ENCODE assay signal across 8 cellular contexts in the genomic region with DNA sequence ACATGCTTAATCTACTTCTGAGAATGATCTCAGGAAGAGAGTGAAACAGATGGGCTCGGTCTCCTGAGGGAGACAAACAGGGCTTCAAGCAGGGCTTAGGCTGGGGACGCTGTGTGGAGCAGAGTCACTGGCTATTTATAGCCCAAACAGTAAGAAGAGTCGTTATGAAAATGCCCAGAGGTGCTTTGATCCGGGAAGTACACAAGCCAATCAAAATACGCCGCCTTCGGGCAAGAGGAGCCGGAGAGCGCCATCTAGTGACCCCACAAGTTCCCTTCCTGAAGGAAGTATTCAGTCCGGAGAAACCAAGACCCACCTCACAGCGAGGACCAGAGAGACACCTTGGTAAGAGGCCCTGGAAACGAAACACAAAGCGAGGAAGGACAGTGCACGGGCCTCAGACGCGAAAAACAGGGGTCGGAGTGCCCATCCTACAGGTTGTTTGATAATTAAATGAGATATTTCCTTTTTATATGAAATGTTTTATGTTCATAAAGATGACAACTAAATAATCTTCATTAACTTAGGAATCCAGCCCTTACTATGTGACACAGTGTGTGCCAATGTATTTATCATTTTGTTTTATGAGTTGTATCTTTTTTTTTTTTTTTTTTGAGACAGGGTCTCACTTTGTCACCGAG. TPM values are rescaled to one million over a fixed set of nuclear protein-coding genes. Genes with fewer than 3 reads are reported as not detected.
A peak's percentile ranks its signal among the peaks of the same experiment; 100 is the strongest.
DNase-seq lines count a peak whose midpoint lies in the region; TF ChIP-seq lines count a peak whose summit lies in the region.

No MANE protein-coding gene starts in this region.

- H3K4me3 Mint-ChIP-seq in activated T-helper 2 cell treated with anti-CD3 and anti-CD28 coated beads, Interferon-gamma antibody, Interleukin-2, Interleukin-4, amounts not matched to agents 10 μg/mL and 5 μg/mL and 100 μg/mL, durations not matched to agents 14 hours and 24 hours and 36 hours (ENCODE audit: low read depth), result no peak overlapping the region

- no peaks in the 10 kb centered on the region for H3K79me2 ChIP-seq in MM.1S (ENCODE audit: low read length)

- DNase-seq in GDM1 (lab: John Stamatoyannopoulos, UW) (peak; percentile 87), HCEC 1CT (peak; percentile 97), MM.1S (peak; percentile 98), foreskin fibroblast (peak; percentile 88 to 96), occipital lobe (lab: John Stamatoyannopoulos, UW) (peak; percentile 57), substantia nigra (lab: John Stamatoyannopoulos, UW) (peak in 44 of 49 donors; percentile 2 to 89 (median 56))
- peak; percentile 71 for DNase-seq in activated T-helper 2 cell treated with anti-CD3 and anti-CD28 coated beads, Interferon-gamma antibody, Interleukin-2, Interleukin-4, amounts not matched to agents 10 μg/mL and 5 μg/mL and 100 μg/mL, durations not matched to agents 14 hours and 24 hours and 36 hours (ENCODE audit: low spot score)

- peak overlapping the region; percentile 75 for H2AFZ ChIP-seq in MM.1S (ENCODE audit: low read length)

- intact Hi-C loops in activated T-helper 2 cell treated with anti-CD3 and anti-CD28 coated beads, Interferon-gamma antibody, Interleukin-2, Interleukin-4, amounts not matched to agents 10 μg/mL and 5 μg/mL and 100 μg/mL, durations not matched to agents 14 hours and 24 hours and 36 hours (cut with micrococcal nuclease), result loop anchor here (1.0 to 2.0 kb wide), 3 partner anchors 26 to 202 kb away; a partner anchor contains a TSS

- H3K27me3 ChIP-seq in MM.1S (replicated peaks; ENCODE audit: insufficient read depth, low read length), result no peaks in the 10 kb centered on the region

- H3K27ac ChIP-seq in MM.1S (ENCODE audit: low read length) (peak overlapping the region; percentile 40; the same call in 1 of the 2 replicates), substantia nigra (ENCODE audit: low read depth, low read length, poor library complexity, severe bottlenecking) (no peak overlapping the region)

- H3K9me2 ChIP-seq in MM.1S (replicated peaks; ENCODE audit: insufficient read depth, low read length), result no peaks in the 10 kb centered on the region

- TF ChIP-seq CTCF in MM.1S (IDR thresholded peaks at IDR 0.05; ENCODE audit: low read length), result peak; percentile 89
- peak; percentile 93 for TF ChIP-seq CTCF in foreskin fibroblast (IDR thresholded peaks at IDR 0.05; ENCODE audit: low read depth, low read length)

- H3K36me3 Mint-ChIP-seq in activated T-helper 2 cell treated with anti-CD3 and anti-CD28 coated beads, Interferon-gamma antibody, Interleukin-2, Interleukin-4, amounts not matched to agents 10 μg/mL and 5 μg/mL and 100 μg/mL, durations not matched to agents 14 hours and 24 hours and 36 hours (ENCODE audit: low read depth), result no peaks in the 10 kb centered on the region

- H3F3A ChIP-seq in MM.1S (ENCODE audit: insufficient read depth, low read length), result no peaks in the 10 kb centered on the region

- H4K20me1 ChIP-seq in MM.1S (ENCODE audit: insufficient read depth, low read length), result no peaks in the 10 kb centered on the region

- no peak overlapping the region for H3K27ac Mint-ChIP-seq in activated T-helper 2 cell treated with anti-CD3 and anti-CD28 coated beads, Interferon-gamma antibody, Interleukin-2, Interleukin-4, amounts not matched to agents 10 μg/mL and 5 μg/mL and 100 μg/mL, durations not matched to agents 14 hours and 24 hours and 36 hours

- peaks cover 5% of the 10 kb centered on the region for H3K27me3 Mint-ChIP-seq in activated T-helper 2 cell treated with anti-CD3 and anti-CD28 coated beads, Interferon-gamma antibody, Interleukin-2, Interleukin-4, amounts not matched to agents 10 μg/mL and 5 μg/mL and 100 μg/mL, durations not matched to agents 14 hours and 24 hours and 36 hours (ENCODE audit: low read depth)

- H3K9ac ChIP-seq in MM.1S (ENCODE audit: low read length), result peak overlapping the region; percentile 36; the same call in 1 of the 2 replicates

- peaks cover 6% of the 10 kb centered on the region; the same call in 1 of the 2 replicates for H3K4me1 ChIP-seq in MM.1S (ENCODE audit: low read length)

- H3K9me3 Mint-ChIP-seq in activated T-helper 2 cell treated with anti-CD3 and anti-CD28 coated beads, Interferon-gamma antibody, Interleukin-2, Interleukin-4, amounts not matched to agents 10 μg/mL and 5 μg/mL and 100 μg/mL, durations not matched to agents 14 hours and 24 hours and 36 hours, result peaks cover 7% of the 10 kb centered on the region

- peak overlapping the region; percentile 81 for H3K4me2 ChIP-seq in MM.1S (ENCODE audit: low read depth, low read length)

- no peaks in the 10 kb centered on the region for H3K9me3 ChIP-seq in MM.1S (replicated peaks; ENCODE audit: insufficient read depth, low read length)

- no peaks in the 10 kb centered on the region for H3K36me3 ChIP-seq in MM.1S (replicated peaks; ENCODE audit: insufficient read depth, low read length)

- H3K4me3 ChIP-seq in MM.1S (ENCODE audit: low read length), result peak overlapping the region; percentile 29; the same call in 1 of the 2 replicates
- peak overlapping the region; percentile 2 to 47 for H3K4me3 ChIP-seq in foreskin fibroblast (ENCODE audit: low read depth in 1 of 2, low read length in 2 of 2)

- peak; percentile 46 for TF ChIP-seq POLR2A in Raji (IDR thresholded peaks at IDR 0.05; ENCODE audit: insufficient read depth, low read depth, low read length)

- peaks cover 9% of the 10 kb centered on the region for H3K4me1 Mint-ChIP-seq in activated T-helper 2 cell treated with anti-CD3 and anti-CD28 coated beads, Interferon-gamma antibody, Interleukin-2, Interleukin-4, amounts not matched to agents 10 μg/mL and 5 μg/mL and 100 μg/mL, durations not matched to agents 14 hours and 24 hours and 36 hours (ENCODE audit: low read depth)

RNA-seq across cellular contexts. Expression of a gene that starts 25.0 kb away (rescaled TPM):
- 34.1 and 34.3 TPM in 2 replicates for total RNA-seq in activated T-helper 2 cell treated with anti-CD3 and anti-CD28 coated beads, Interferon-gamma antibody, Interleukin-2, Interleukin-4, amounts not matched to agents 10 μg/mL and 5 μg/mL and 100 μg/mL, durations not matched to agents 14 hours and 24 hours and 36 hours
- total RNA-seq in occipital lobe, result 53.2 TPM
